ENCODE assay signal across 6 cellular contexts in the genomic region with DNA sequence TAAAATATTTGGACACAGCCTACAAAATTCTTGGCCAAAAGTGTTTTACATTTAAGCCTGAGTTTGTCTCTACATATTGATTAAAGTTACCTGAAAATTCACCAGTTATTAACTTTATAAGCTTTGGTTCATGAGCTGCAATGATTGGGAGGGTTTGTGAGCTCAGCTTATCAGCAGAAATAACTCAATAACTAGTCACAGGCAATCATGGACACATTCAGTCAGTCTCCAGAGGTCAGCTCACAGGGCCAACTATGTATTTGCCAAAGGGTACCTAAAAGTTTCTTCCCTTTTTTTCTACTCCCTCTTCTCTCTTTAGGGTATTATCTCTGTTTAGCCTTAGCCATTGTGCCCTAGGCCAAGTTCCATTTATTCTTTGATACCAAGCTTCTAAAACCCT.
"Had no signal": no experiment of that assay in that cellular context is flagged by ENCODE, and none has a peak within 500 bp of the region (broad histone marks: within the 10 kb centered on the region; RNA-seq: fewer than 3 reads in every experiment).

No MANE protein-coding gene starts in this region.

- H3K27ac Mint-ChIP-seq: HFFc6 had no signal

- DNase-seq: GM23248, GOT3, H7, HFFc6, IMR-90 had no signal

- ATAC-seq: HCT116 had no signal

- H3K4me3 Mint-ChIP-seq: HFFc6 had no signal
